ENCODE assay signal across 19 cellular contexts in the genomic region with DNA sequence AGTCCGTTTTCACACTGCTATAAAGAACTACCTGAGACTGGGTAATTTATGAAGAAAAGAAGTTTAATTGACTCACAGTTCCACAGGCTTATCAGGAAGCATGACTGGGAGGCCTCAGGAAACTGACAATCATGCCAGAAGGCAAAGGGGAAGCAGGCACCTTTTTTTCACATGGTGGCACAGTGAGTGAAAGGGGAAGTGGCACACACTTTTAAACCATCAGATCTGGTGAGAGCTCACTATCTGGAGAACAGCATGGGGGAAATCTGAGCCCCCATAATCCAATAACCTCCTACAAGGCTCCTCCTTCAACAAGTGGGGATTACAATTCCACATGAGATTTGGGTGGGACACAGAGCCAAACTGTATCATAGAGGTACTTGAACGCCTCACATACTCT. TPM values are rescaled to one million over a fixed set of nuclear protein-coding genes. Genes with fewer than 3 reads are reported as not detected.
DNase-seq lines count a peak whose midpoint lies in the region; ATAC-seq, FAIRE-seq and TF ChIP-seq lines count a peak whose summit lies in the region.
"Had no signal": no experiment of that assay in that cellular context is flagged by ENCODE, and none has a peak within 500 bp of the region (broad histone marks: within the 10 kb centered on the region; RNA-seq: fewer than 3 reads in every experiment).

No MANE protein-coding gene starts in this region.

- WGBS in transverse colon (ENCODE audit: low coverage in 1 of 2), 2 donors, result 0 to 42% methylated on average over 1 to 2 of the region's 2 CpGs

- H3K9ac ChIP-seq in OCI-LY3 (ENCODE audit: low read length), result no peak overlapping the region
- H3K9ac ChIP-seq: GM23248 had no signal

- no peak overlapping the region for H3K27ac ChIP-seq in OCI-LY3 (ENCODE audit: low read length)
- H3K27ac ChIP-seq in transverse colon, result peak overlapping the region in 3 of 4 donors; percentile 5 to 42 (median 26)
- H3K27ac ChIP-seq: GM23248 had no signal

- intact Hi-C loops in transverse colon (cut with DNase I; ENCODE audit: low total_unique reads), result no loop called here

- peak overlapping the region; percentile 45 for H3K4me2 ChIP-seq in OCI-LY3 (ENCODE audit: low read length)

- no peak for TF ChIP-seq POLR2A in transverse colon (IDR thresholded peaks at IDR 0.05)
- no peak for TF ChIP-seq POLR2A in GM12892 (IDR thresholded peaks at IDR 0.05; ENCODE audit: low read depth, low read length)

- TF ChIP-seq CTCF in OCI-LY3 (IDR thresholded peaks at IDR 0.05; ENCODE audit: low read depth, low read length), result no peak
- TF ChIP-seq CTCF in transverse colon (IDR thresholded peaks at IDR 0.05), result no peak

- in situ Hi-C loops in transverse colon (cut with MboI; ENCODE audit: low pct_ligation_motif_present in 1 of 4, low pct_unique_long_range_greater_than_20kb in 1 of 4, low sequenced_read_pairs in 3 of 4), result no loop called here

- H4K20me1 ChIP-seq in OCI-LY3 (ENCODE audit: insufficient read depth, low read length), result no peaks in the 10 kb centered on the region

- H3K9me3 ChIP-seq in OCI-LY3 (ENCODE audit: insufficient read depth, low read length) (no peaks in the 10 kb centered on the region), transverse colon (no peaks in the 10 kb centered on the region)

- peaks cover 20 to 23% of the 10 kb centered on the region in 2 donors for H3K27me3 Mint-ChIP-seq in effector memory CD8-positive, alpha-beta T cell

- no peak for ATAC-seq in effector memory CD8-positive, alpha-beta T cell (replicated peaks)

- H3K4me1 ChIP-seq in OCI-LY3 (ENCODE audit: low read length), result peaks cover 10% of the 10 kb centered on the region
- peaks cover 0 to 39% (median 9%) of the 10 kb centered on the region in 4 donors for H3K4me1 ChIP-seq in transverse colon

- H3K27ac Mint-ChIP-seq in effector memory CD8-positive, alpha-beta T cell, result no peak overlapping the region
- H3K27ac Mint-ChIP-seq: T-helper 1 cell treated with Interleukin-12 subunit alpha and Interleukin-12 subunit beta and Interleukin-4 antibody, amounts not matched to agents 30 μg/mL and 1 μg/mL, for 36 hours had no signal

- no peak overlapping the region for H3K4me3 Mint-ChIP-seq in effector memory CD8-positive, alpha-beta T cell
- H3K4me3 Mint-ChIP-seq: T-helper 1 cell treated with Interleukin-12 subunit alpha and Interleukin-12 subunit beta and Interleukin-4 antibody, amounts not matched to agents 30 μg/mL and 1 μg/mL, for 36 hours had no signal

- H3K36me3 Mint-ChIP-seq in effector memory CD8-positive, alpha-beta T cell (ENCODE audit: insufficient read depth), result no peaks in the 10 kb centered on the region

- H3K9me3 Mint-ChIP-seq in effector memory CD8-positive, alpha-beta T cell, result no peaks in the 10 kb centered on the region
- H3K9me3 Mint-ChIP-seq: central memory CD8-positive, alpha-beta T cell; T-helper 1 cell treated with Interleukin-12 subunit alpha and Interleukin-12 subunit beta and Interleukin-4 antibody, amounts not matched to agents 30 μg/mL and 1 μg/mL, for 36 hours had no signal

- H3K4me3 ChIP-seq in OCI-LY3 (ENCODE audit: low read length) (peak overlapping the region; percentile 56; the same call in 1 of the 2 replicates), transverse colon (no peak overlapping the region)
- H3K4me3 ChIP-seq: GM23248 had no signal

- FAIRE-seq in GM12892 (lab: Jason Lieb, UNC), result no peak
- FAIRE-seq: GM18507, kidney had no signal

- peaks cover 0 to 2% of the 10 kb centered on the region in 2 donors for H3K4me1 Mint-ChIP-seq in effector memory CD8-positive, alpha-beta T cell (ENCODE audit: low read depth in 2 of 2)
- H3K4me1 Mint-ChIP-seq: central memory CD8-positive, alpha-beta T cell had no signal

- no peaks in the 10 kb centered on the region for H3K36me3 ChIP-seq in OCI-LY3 (replicated peaks; ENCODE audit: low read depth, low read length)
- H3K36me3 ChIP-seq in transverse colon, result no peaks in the 10 kb centered on the region

- TF ChIP-seq EP300 in transverse colon (IDR thresholded peaks at IDR 0.05; ENCODE audit: low read depth), result no peak

- no peak overlapping the region for H2AFZ ChIP-seq in OCI-LY3 (ENCODE audit: low read depth, low read length)
- H2AFZ ChIP-seq: GM23248 had no signal

- H3K79me2 ChIP-seq in OCI-LY3 (ENCODE audit: low read length), result no peaks in the 10 kb centered on the region

- DNase-seq in Kasumi-1 (lab: John Stamatoyannopoulos, UW), result peak; percentile 31 to 47
- DNase-seq in germinal center (ENCODE audit: low spot score), result peak; percentile 6
- no peak for DNase-seq in transverse colon
- DNase-seq in GM12892 (ENCODE audit: insufficient read length), result no peak
- DNase-seq in NCI-H1092 (lab: John Stamatoyannopoulos, UW), result no peak
- DNase-seq in effector memory CD8-positive, alpha-beta T cell, result no peak
- DNase-seq: activated CD4-positive, alpha-beta T cell treated with anti-CD3 and anti-CD28 coated beads, Interleukin-2, amount 50 U/mL, for 1 hour; activated T-cell treated with anti-CD3 and anti-CD28 coated beads, Interleukin-2, amount 50 U/mL, for 48 hours; COR-L47; GM23248; NCI-H1436 treated with DMSO at 0.1 percent for 48 hours; NCI-H446 had no signal

- no peaks in the 10 kb centered on the region for H3K27me3 ChIP-seq in OCI-LY3 (ENCODE audit: low read depth, low read length)
- H3K27me3 ChIP-seq in transverse colon, result no peaks in the 10 kb centered on the region

RNA-seq across cellular contexts. Expression of a gene that starts 30.0 kb away (rescaled TPM):
- total RNA-seq in transverse colon, result 100 to 1,000 TPM in 3 of 4 donors, 10 to 100 TPM in 1; 65.1 to 216 (median 126) TPM
- polyA plus RNA-seq in GM12892 (2012; ENCODE audit: missing spikeins), result not detected
- total RNA-seq: epithelial cell of proximal tubule, GM23248, myocyte had no signal
- polyA plus RNA-seq: GM23248 had no signal

RNA-seq across cellular contexts. Expression of a gene that starts 47.0 kb away (rescaled TPM):
- 100 to 1,000 TPM in 3 of 4 donors, 10 to 100 TPM in 1; 32.9 to 297 (median 215) TPM for total RNA-seq in transverse colon
- not detected for polyA plus RNA-seq in GM12892 (2012; ENCODE audit: missing spikeins)
- total RNA-seq: GM23248, myocyte had no signal
- polyA plus RNA-seq: GM23248 had no signal

Comparison
In these comparisons a context has a peak if more than half of its experiments do, and no peak if none do; other contexts are left out.
1. DNase-seq: peak in Kasumi-1 (2 of 2) and germinal center (single experiment); none in transverse colon (single experiment), GM12892 (single experiment), NCI-H1092 (single experiment) and effector memory CD8-positive, alpha-beta T cell (0 of 3).